Comparison of ENCODE assay signal across 8 cellular contexts in the genomic region with DNA sequence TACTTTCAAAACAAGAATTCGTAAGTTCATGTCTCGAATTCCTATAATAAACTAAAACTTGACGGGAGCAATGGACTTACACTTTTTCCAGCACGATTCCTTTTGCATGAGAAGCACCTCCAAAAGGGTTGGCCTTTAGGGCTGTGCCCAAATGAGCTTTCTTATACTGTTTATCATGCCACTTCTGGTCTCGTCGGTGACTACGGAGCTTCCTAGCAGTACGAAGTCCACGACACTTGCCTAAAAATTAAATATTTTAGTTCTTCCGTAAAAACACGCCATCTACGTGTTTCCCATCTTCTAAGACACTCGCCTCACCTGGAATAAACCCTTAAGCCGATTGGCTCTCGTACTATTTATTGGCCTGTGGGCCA. TPM values are rescaled to one million over a fixed set of nuclear protein-coding genes. Genes with fewer than 3 reads are reported as not detected.
DNase-seq lines count a peak whose midpoint lies in the region; ATAC-seq and TF ChIP-seq lines count a peak whose summit lies in the region.

No MANE protein-coding gene starts in this region.

- TF ChIP-seq POLR2A in adrenal gland (IDR thresholded peaks at IDR 0.05) = no peak

- H3K27ac ChIP-seq in HEK293 (ENCODE audit: extremely low read depth, low read depth, low read length) (peak overlapping the region; percentile 87), adrenal gland (peak overlapping the region in 4 of 5 donors; percentile 60 to 85 (median 80)), tibial artery (peak overlapping the region; percentile 84 to 87)

- POLR2A ChIA-PET in HEK293 (lab: Yijun Ruan, JAX) = interaction anchor here (0.7 to 1.4 kb wide), 5 partner anchors 13 to 1390 kb away, joined by 3 to 5 read pairs (median 3); no protein-coding TSS in a partner anchor

- no peaks in the 10 kb centered on the region for H3K27me3 ChIP-seq in adrenal gland
- H3K27me3 ChIP-seq in tibial artery = no peaks in the 10 kb centered on the region

- no peaks in the 10 kb centered on the region for H3K4me1 ChIP-seq in HEK293 (ENCODE audit: control insufficient read depth, insufficient read depth, low read length)
- peaks cover 7 to 9% of the 10 kb centered on the region in 2 donors for H3K4me1 ChIP-seq in adrenal gland (replicated peaks in 1 of 2)
- H3K4me1 ChIP-seq in tibial artery = peaks cover 0 to 21% (median 10%) of the 10 kb centered on the region in 4 donors

- DNase-seq in A172 (ENCODE audit: low spot score) (peak; percentile 16), adrenal gland (no peak), left lobe of liver (ENCODE audit: low spot score) (no peak), tibial artery (no peak), GM13976 (ENCODE audit: low spot score) (no peak), omental fat pad (ENCODE audit: low spot score) (no peak), AML-193 (lab: John Stamatoyannopoulos, UW) (no peak)

- CTCF ChIA-PET in HEK293 (lab: Yijun Ruan, JAX) = interaction anchor here (0.5 to 1.2 kb wide), 2 partner anchors 20 to 35 kb away, joined by 3 to 4 read pairs; no protein-coding TSS in a partner anchor

- TF ChIP-seq CTCF in HEK293 (tag by site-specific recombination; IDR thresholded peaks at IDR 0.05) (no peak), adrenal gland (IDR thresholded peaks at IDR 0.05) (no peak), tibial artery (IDR thresholded peaks at IDR 0.05) (no peak), GM13976 (IDR thresholded peaks at IDR 0.05; ENCODE audit: borderline replicate concordance, control extremely low read depth, extremely low read depth, insufficient read depth, missing control alignments) (no peak), omental fat pad (IDR thresholded peaks at IDR 0.05) (no peak)

- ATAC-seq in left lobe of liver (peak; percentile 6), omental fat pad (ENCODE audit: low FRiP score) (no peak)

- intact Hi-C loops in adrenal gland (cut with DNase I) = no loop called here
- intact Hi-C loops in tibial artery (cut with DNase I; ENCODE audit: low total_unique reads) = no loop called here

- in situ Hi-C loops in GM13976 (cut with MboI; ENCODE audit: low sequenced_read_pairs, unreplicated experiment) = no loop called here

- peaks cover 16 to 43% of the 10 kb centered on the region in 2 experiments for H3K36me3 ChIP-seq in HEK293 (ENCODE audit: control insufficient read depth in 2 of 2, insufficient read depth in 1 of 2, low read length in 2 of 2)
- H3K36me3 ChIP-seq in adrenal gland (replicated peaks in 1 of 2) = peaks cover 0 to 24% of the 10 kb centered on the region in 2 donors
- H3K36me3 ChIP-seq in tibial artery = peaks cover 26 to 39% (median 27%) of the 10 kb centered on the region in 3 donors

- WGBS in adrenal gland, 4 donors = 2 to 3% (median 3%) methylated on average over 15 of the region's 15 CpGs

- H3K4me3 ChIP-seq in HEK293 (ENCODE audit: low read depth, low read length) = peak overlapping the region; percentile 95
- peak overlapping the region; percentile 12 to 87 (median 54) for H3K4me3 ChIP-seq in adrenal gland
- H3K4me3 ChIP-seq in tibial artery = peak overlapping the region; percentile 90 to 99

- H3K9me3 ChIP-seq in HEK293 (ENCODE audit: control insufficient read depth, insufficient read depth, low read depth, low read length) = no peaks in the 10 kb centered on the region
- no peaks in the 10 kb centered on the region for H3K9me3 ChIP-seq in adrenal gland (replicated peaks in 1 of 3)
- no peaks in the 10 kb centered on the region for H3K9me3 ChIP-seq in tibial artery

TF ChIP-seq in HEK293, 187 proteins besides CTCF, POLR2A, EP300 and RAD21:
- no peak for TF ChIP-seq ZNF830 (tag by site-specific recombination; IDR thresholded peaks at IDR 0.05; ENCODE audit: low read depth)
- TF ChIP-seq, protein P1, sequence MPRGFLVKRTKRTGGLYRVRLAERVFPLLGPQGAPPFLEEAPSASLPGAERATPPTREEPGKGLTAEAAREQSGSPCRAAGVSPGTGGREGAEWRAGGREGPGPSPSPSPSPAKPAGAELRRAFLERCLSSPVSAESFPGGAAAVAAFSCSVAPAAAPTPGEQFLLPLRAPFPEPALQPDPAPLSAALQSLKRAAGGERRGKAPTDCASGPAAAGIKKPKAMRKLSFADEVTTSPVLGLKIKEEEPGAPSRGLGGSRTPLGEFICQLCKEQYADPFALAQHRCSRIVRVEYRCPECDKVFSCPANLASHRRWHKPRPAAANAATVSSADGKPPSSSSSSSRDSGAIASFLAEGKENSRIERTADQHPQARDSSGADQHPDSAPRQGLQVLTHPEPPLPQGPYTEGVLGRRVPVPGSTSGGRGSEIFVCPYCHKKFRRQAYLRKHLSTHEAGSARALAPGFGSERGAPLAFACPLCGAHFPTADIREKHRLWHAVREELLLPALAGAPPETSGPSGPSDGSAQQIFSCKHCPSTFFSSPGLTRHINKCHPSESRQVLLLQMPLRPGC (tag by site-specific recombination; IDR thresholded peaks at IDR 0.05) = no peak
- TF ChIP-seq ZNF324 (tag by site-specific recombination; IDR thresholded peaks at IDR 0.05) = no peak
- no peak for TF ChIP-seq ZNF623 (tag by site-specific recombination; IDR thresholded peaks at IDR 0.05)
- TF ChIP-seq ZNF837 (tag by site-specific recombination; IDR thresholded peaks at IDR 0.05) = no peak
- TF ChIP-seq ZNF19 (tag by site-specific recombination; IDR thresholded peaks at IDR 0.05; ENCODE audit: low read depth) = no peak
- TF ChIP-seq, protein P2, sequence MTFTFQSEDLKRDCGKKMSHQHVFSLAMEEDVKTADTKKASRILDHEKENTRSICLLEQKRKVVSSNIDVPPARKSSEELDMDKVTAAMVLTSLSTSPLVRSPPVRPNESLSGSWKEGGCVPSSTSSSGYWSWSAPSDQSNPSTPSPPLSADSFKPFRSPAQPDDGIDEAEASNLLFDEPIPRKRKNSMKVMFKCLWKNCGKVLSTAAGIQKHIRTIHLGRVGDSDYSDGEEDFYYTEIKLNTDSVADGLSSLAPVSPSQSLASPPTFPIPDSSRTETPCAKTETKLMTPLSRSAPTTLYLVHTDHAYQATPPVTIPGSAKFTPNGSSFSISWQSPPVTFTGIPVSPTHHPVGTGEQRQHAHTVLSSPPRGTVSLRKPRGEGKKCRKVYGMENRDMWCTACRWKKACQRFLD (tag by site-specific recombination; IDR thresholded peaks at IDR 0.05) = no peak
- TF ChIP-seq ZNF423 (tag by site-specific recombination; IDR thresholded peaks at IDR 0.05) = no peak
- no peak for TF ChIP-seq ZNF626 (tag by site-specific recombination; IDR thresholded peaks at IDR 0.05)
- TF ChIP-seq, protein P3, sequence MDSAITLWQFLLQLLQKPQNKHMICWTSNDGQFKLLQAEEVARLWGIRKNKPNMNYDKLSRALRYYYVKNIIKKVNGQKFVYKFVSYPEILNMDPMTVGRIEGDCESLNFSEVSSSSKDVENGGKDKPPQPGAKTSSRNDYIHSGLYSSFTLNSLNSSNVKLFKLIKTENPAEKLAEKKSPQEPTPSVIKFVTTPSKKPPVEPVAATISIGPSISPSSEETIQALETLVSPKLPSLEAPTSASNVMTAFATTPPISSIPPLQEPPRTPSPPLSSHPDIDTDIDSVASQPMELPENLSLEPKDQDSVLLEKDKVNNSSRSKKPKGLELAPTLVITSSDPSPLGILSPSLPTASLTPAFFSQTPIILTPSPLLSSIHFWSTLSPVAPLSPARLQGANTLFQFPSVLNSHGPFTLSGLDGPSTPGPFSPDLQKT (IDR thresholded peaks at IDR 0.05; ENCODE audit: borderline replicate concordance, low read depth, low read length) = no peak
- no peak for TF ChIP-seq FEZF1 (tag by site-specific recombination; IDR thresholded peaks at IDR 0.05)
- TF ChIP-seq, protein P4, sequence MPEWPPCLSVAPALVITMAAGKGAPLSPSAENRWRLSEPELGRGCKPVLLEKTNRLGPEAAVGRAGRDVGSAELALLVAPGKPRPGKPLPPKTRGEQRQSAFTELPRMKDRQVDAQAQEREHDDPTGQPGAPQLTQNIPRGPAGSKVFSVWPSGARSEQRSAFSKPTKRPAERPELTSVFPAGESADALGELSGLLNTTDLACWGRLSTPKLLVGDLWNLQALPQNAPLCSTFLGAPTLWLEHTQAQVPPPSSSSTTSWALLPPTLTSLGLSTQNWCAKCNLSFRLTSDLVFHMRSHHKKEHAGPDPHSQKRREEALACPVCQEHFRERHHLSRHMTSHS (tag by site-specific recombination; IDR thresholded peaks at IDR 0.05) = no peak
- no peak for TF ChIP-seq EGR2 (tag by site-specific recombination; IDR thresholded peaks at IDR 0.05; ENCODE audit: low read depth)
- TF ChIP-seq, protein P5, sequence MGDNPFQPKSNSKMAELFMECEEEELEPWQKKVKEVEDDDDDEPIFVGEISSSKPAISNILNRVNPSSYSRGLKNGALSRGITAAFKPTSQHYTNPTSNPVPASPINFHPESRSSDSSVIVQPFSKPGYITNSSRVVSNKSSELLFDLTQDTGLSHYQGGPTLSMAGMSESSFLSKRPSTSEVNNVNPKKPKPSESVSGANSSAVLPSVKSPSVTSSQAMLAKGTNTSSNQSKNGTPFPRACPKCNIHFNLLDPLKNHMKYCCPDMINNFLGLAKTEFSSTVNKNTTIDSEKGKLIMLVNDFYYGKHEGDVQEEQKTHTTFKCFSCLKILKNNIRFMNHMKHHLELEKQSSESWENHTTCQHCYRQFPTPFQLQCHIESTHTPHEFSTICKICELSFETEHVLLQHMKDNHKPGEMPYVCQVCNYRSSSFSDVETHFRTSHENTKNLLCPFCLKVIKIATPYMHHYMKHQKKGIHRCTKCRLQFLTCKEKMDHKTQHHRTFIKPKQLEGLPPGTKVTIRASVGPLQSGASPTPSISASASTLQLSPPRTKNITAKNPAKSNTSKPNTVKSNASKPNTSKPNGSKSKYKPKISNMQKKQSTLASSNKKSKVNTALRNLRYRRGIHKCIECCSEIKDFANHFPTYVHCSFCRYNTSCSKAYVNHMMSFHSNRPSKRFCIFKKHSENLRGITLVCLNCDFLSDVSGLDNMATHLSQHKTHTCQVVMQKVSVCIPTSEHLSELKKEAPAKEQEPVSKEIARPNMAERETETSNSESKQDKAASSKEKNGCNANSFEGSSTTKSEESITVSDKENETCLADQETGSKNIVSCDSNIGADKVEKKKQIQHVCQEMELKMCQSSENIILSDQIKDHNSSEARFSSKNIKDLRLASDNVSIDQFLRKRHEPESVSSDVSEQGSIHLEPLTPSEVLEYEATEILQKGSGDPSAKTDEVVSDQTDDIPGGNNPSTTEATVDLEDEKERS (tag by site-specific recombination; IDR thresholded peaks at IDR 0.05) = no peak
- no peak for TF ChIP-seq ZNF311 (tag by site-specific recombination; IDR thresholded peaks at IDR 0.05; ENCODE audit: borderline replicate concordance)
- no peak for TF ChIP-seq GLI4 (tag by site-specific recombination; IDR thresholded peaks at IDR 0.05)
- no peak for TF ChIP-seq SETDB1 (IDR thresholded peaks at IDR 0.05; ENCODE audit: insufficient read length, low read length)
TF ChIP-seq in HEK293: peak in this region for 0.

RNA-seq across cellular contexts. Expression of a gene that starts 0.6 kb away (rescaled TPM):
- 3,037 and 3,232 TPM in 2 replicates for total RNA-seq in A172 (2014; rRNA removed; shearing (Covaris generic))
- total RNA-seq in adrenal gland (1,000 to 10,000 TPM; 1,251 to 2,306 (median 1,371) TPM), left lobe of liver (518 TPM), omental fat pad (1,000 to 10,000 TPM; 2,401 to 4,131 (median 3,282) TPM)
- polyA plus RNA-seq in adrenal gland = 1,000 to 10,000 TPM in 2 of 3 donors, 100 to 1,000 TPM in 1; 995 to 1,810 (median 1,703) TPM
